1 cellular context compared by ENCODE assay signal in genomic region chr19:1254530-1255185, GRCh38.
TF ChIP-seq lines count a peak whose summit lies in the region.

No MANE protein-coding gene starts in this region.

TF ChIP-seq in HepG2, 621 proteins besides CTCF, POLR2A, EP300 and RAD21 (continues in another document):
- TF ChIP-seq MED1 (CRISPR knock-in tag; IDR thresholded peaks at IDR 0.05) (peak; percentile 91), ZNF296 (CRISPR knock-in tag; conservative IDR thresholded peaks at IDR 0.05) (0 out of 2 replicates have a peak, but pooled peaks have one; percentile 65), ELF1 (CRISPR knock-in tag; IDR thresholded peaks at IDR 0.05) (0 out of 2 replicates have a peak, but pooled peaks have one; percentile 19), ZNF850 (CRISPR knock-in tag; conservative IDR thresholded peaks at IDR 0.05) (no peak), ZNF720 (CRISPR knock-in tag; IDR thresholded peaks at IDR 0.05) (no peak), NCOR1 (IDR thresholded peaks at IDR 0.05; ENCODE audit: borderline replicate concordance, low read length) (peak; percentile 81), ZBTB7B (CRISPR knock-in tag; IDR thresholded peaks at IDR 0.05) (peak; percentile 51; the same call in 1 of the 2 replicates), MXD1 (CRISPR knock-in tag; IDR thresholded peaks at IDR 0.05) (no peak), ZNF431 (CRISPR knock-in tag; IDR thresholded peaks at IDR 0.05; ENCODE audit: borderline replicate concordance, low read depth) (no peak), ZBTB44 (CRISPR knock-in tag; IDR thresholded peaks at IDR 0.05) (no peak), IRF9 (CRISPR knock-in tag; IDR thresholded peaks at IDR 0.05; ENCODE audit: borderline replicate concordance) (no peak), ZBTB8A (CRISPR knock-in tag; IDR thresholded peaks at IDR 0.05; ENCODE audit: borderline replicate concordance, low read depth) (no peak), ZFP62 (CRISPR knock-in tag; IDR thresholded peaks at IDR 0.05) (no peak), PHF8 (CRISPR knock-in tag; IDR thresholded peaks at IDR 0.05) (no peak), CEBPZ (IDR thresholded peaks at IDR 0.05; ENCODE audit: low read length) (no peak), GMEB2 (CRISPR knock-in tag; IDR thresholded peaks at IDR 0.05; ENCODE audit: low read depth) (no peak), ZNF205 (CRISPR knock-in tag; IDR thresholded peaks at IDR 0.05) (no peak), ZNF816 (CRISPR knock-in tag; IDR thresholded peaks at IDR 0.05; ENCODE audit: borderline replicate concordance) (0 out of 2 replicates have a peak, but pooled peaks have one; percentile 7), TCF7 (IDR thresholded peaks at IDR 0.05; ENCODE audit: low read depth) (no peak), BCL3 (CRISPR knock-in tag; IDR thresholded peaks at IDR 0.05) (no peak), POLR2G (IDR thresholded peaks at IDR 0.05; ENCODE audit: low read depth, low read length) (peak; percentile 57), RXRA (CRISPR knock-in tag; IDR thresholded peaks at IDR 0.05) (peak; percentile 94), CENPT (CRISPR knock-in tag; IDR thresholded peaks at IDR 0.05; ENCODE audit: low read depth) (no peak), ATF4 (CRISPR knock-in tag; IDR thresholded peaks at IDR 0.05) (no peak), KDM6A (CRISPR knock-in tag; IDR thresholded peaks at IDR 0.05; ENCODE audit: low read depth) (0 out of 2 replicates have a peak, but pooled peaks have one; percentile 29), ZNF441 (CRISPR knock-in tag; IDR thresholded peaks at IDR 0.05; ENCODE audit: borderline replicate concordance) (no peak), PBX2 (CRISPR knock-in tag; IDR thresholded peaks at IDR 0.05) (no peak), PLRG1 (conservative IDR thresholded peaks at IDR 0.05) (no peak), SRSF4 (IDR thresholded peaks at IDR 0.05; ENCODE audit: low read depth, low read length, poor library complexity, severe bottlenecking) (no peak), ZNF589 (CRISPR knock-in tag; conservative IDR thresholded peaks at IDR 0.05) (no peak), TMF1 (CRISPR knock-in tag; IDR thresholded peaks at IDR 0.05; ENCODE audit: low read depth) (no peak), ZBTB46 (CRISPR knock-in tag; IDR thresholded peaks at IDR 0.05; ENCODE audit: borderline replicate concordance) (no peak), ZNF512B (CRISPR knock-in tag; IDR thresholded peaks at IDR 0.05; ENCODE audit: borderline replicate concordance) (no peak), SIN3B (IDR thresholded peaks at IDR 0.05; ENCODE audit: low read length) (no peak), CENPX (CRISPR knock-in tag; IDR thresholded peaks at IDR 0.05) (no peak), KDM3A (CRISPR knock-in tag; IDR thresholded peaks at IDR 0.05; ENCODE audit: low read depth) (no peak), ZNF567 (CRISPR knock-in tag; IDR thresholded peaks at IDR 0.05; ENCODE audit: borderline replicate concordance) (no peak), E2F5 (CRISPR knock-in tag; conservative IDR thresholded peaks at IDR 0.05) (no peak), ZFP36 (IDR thresholded peaks at IDR 0.05; ENCODE audit: borderline replicate concordance, low read depth, low read length, partially characterized antibody) (no peak), ZNF772 (CRISPR knock-in tag; IDR thresholded peaks at IDR 0.05) (0 out of 2 replicates have a peak, but pooled peaks have one; percentile 57), BHLHE40 (IDR thresholded peaks at IDR 0.05; ENCODE audit: low read length) (no peak), MAFK (conservative IDR thresholded peaks at IDR 0.05 in 1 of 2, IDR thresholded peaks at IDR 0.05 in 1 of 2; ENCODE audit: low read length in 2 of 2) (no peak), FOXO1 (CRISPR knock-in tag; IDR thresholded peaks at IDR 0.05) (peak; percentile 80), ZNF235 (CRISPR knock-in tag; IDR thresholded peaks at IDR 0.05; ENCODE audit: borderline replicate concordance) (0 out of 2 replicates have a peak, but pooled peaks have one; percentile 10), KDM1A (CRISPR knock-in tag; IDR thresholded peaks at IDR 0.05) (no peak), ZNF776 (CRISPR knock-in tag; IDR thresholded peaks at IDR 0.05) (no peak), ZNF674 (CRISPR knock-in tag; IDR thresholded peaks at IDR 0.05; ENCODE audit: low read depth) (no peak), TOPORS (CRISPR knock-in tag; IDR thresholded peaks at IDR 0.05) (peak; percentile 52; the same call in 1 of the 2 replicates), ZFP82 (CRISPR knock-in tag; IDR thresholded peaks at IDR 0.05; ENCODE audit: borderline replicate concordance) (no peak), DDIT3 (CRISPR knock-in tag; IDR thresholded peaks at IDR 0.05) (no peak), TSC22D2 (CRISPR knock-in tag; IDR thresholded peaks at IDR 0.05; ENCODE audit: borderline replicate concordance) (no peak)
